ENCODE assay signal across 1 cellular context in the genomic region with DNA sequence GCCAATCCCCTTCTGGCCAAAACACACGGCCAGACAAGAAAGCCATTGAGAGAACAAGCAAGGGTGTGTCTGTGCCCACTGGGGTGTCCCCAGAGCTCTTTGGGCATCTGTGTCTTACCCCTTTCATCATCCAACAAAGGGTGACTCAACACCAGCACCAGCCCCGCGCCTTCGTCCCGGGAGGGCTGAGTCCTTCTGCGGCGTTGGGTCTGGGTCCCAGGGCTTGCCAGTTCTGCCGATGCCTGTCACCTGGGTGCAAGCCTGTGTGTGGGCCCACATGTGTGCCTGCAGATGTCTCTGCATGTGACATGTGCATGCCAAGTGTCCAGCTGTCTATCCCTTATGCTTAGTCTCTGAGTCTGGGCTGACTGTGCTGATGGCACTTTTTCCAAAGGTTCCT.
TF ChIP-seq lines count a peak whose summit lies in the region.

No MANE protein-coding gene starts in this region.

TF ChIP-seq in IMR-90, 13 proteins besides CTCF, POLR2A, EP300 and RAD21:
- no peak for TF ChIP-seq SMC3 (IDR thresholded peaks at IDR 0.05; ENCODE audit: low read depth, low read length)
